ENCODE assay signal across 12 cellular contexts in the genomic region with DNA sequence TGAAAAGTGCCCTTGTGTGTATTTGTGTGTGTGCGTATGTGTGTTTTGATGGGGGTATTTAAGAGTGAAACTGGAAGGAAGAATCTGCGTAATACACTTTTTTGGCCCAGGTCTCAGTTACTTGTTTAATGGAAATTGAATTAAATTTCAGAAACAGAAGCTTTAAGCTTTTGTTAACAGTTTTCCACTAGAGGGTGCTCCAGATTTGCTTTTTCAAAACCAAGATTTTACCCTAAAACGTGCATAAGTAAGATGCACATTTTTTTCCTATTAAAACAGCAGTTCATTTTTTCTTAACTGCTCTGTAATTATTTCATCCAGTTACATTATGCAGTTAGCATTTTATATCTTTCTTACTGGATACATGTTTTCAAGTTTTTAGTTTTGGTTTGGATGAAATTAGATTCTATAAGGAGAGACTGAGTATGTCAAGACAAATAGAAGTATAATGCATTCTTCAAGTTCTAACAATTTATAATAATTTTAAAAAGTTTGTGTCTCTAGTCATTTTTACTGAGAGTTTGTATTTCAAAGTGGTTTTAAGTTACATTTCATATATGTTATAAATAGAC.
DNase-seq lines count a peak whose midpoint lies in the region; ATAC-seq, FAIRE-seq and TF ChIP-seq lines count a peak whose summit lies in the region.
"Had no signal": no experiment of that assay in that cellular context is flagged by ENCODE, and none has a peak within 500 bp of the region (broad histone marks: within the 10 kb centered on the region; RNA-seq: fewer than 3 reads in every experiment).

No MANE protein-coding gene starts in this region.

- intact Hi-C loops in pancreas (cut with DNase I) = no loop called here
- intact Hi-C loops in sciatic nerve (cut with DNase I) = no loop called here

- DNase-seq in NCI-H1105 treated with DMSO at 0.1 percent for 48 hours (lab: John Stamatoyannopoulos, UW) (peak; percentile 13), NCI-H1105 (lab: John Stamatoyannopoulos, UW) (no peak), NCI-H446 treated with DMSO at 0.1 percent for 48 hours (lab: John Stamatoyannopoulos, UW) (peak; percentile 24), dedifferentiated amniotic fluid mesenchymal stem cell (ENCODE audit: extremely low spot score) (peak; percentile 86), pancreas (no peak), sciatic nerve (ENCODE audit: low spot score) (no peak), NCI-H345 treated with DMSO at 0.1 percent for 48 hours (lab: John Stamatoyannopoulos, UW; ENCODE audit: unreplicated experiment) (no peak), A172 (ENCODE audit: low spot score) (no peak)
- DNase-seq: activated T-cell treated with anti-CD3 and anti-CD28 coated beads, Interleukin-2, amount 50 U/mL, for 1 hour; left colon; NCI-H345 had no signal

- no peak overlapping the region for H3K4me3 ChIP-seq in pancreas
- H3K4me3 ChIP-seq: BLaER1 had no signal

- peaks cover 0 to 3% (median 0%) of the 10 kb centered on the region in 3 donors for H3K36me3 ChIP-seq in pancreas

- TF ChIP-seq CTCF in pancreas (IDR thresholded peaks at IDR 0.05) = no peak

- WGBS in pancreas, 2 donors = 56 to 83% methylated on average over 3 of the region's 3 CpGs

- ATAC-seq in pancreas (no peak), sciatic nerve (no peak)
- ATAC-seq: left colon had no signal

- H3K27me3 ChIP-seq in pancreas = no peaks in the 10 kb centered on the region
- H3K27me3 ChIP-seq: BLaER1 had no signal

- peak; percentile 17 for FAIRE-seq in pancreas (lab: Jason Lieb, UNC)

- H3K27ac ChIP-seq in pancreas = no peak overlapping the region
- H3K27ac ChIP-seq: BLaER1 had no signal

- no peaks in the 10 kb centered on the region for H3K9me3 ChIP-seq in pancreas
- H3K9me3 ChIP-seq: BLaER1 had no signal

- peaks cover 0 to 7% (median 4%) of the 10 kb centered on the region in 3 donors for H3K4me1 ChIP-seq in pancreas
- H3K4me1 ChIP-seq: BLaER1 had no signal

Comparison
In these comparisons a context has a peak if more than half of its experiments do, and no peak if none do; other contexts are left out.
1. DNase-seq: peak in NCI-H1105 treated with DMSO at 0.1 percent for 48 hours (single experiment), NCI-H446 treated with DMSO at 0.1 percent for 48 hours (single experiment) and dedifferentiated amniotic fluid mesenchymal stem cell (single experiment); none in NCI-H1105 (single experiment), pancreas (0 of 6), sciatic nerve (single experiment), NCI-H345 treated with DMSO at 0.1 percent for 48 hours (single experiment) and A172 (single experiment).